Comparison of ENCODE assay signal across 1 cellular context in the genomic region with DNA sequence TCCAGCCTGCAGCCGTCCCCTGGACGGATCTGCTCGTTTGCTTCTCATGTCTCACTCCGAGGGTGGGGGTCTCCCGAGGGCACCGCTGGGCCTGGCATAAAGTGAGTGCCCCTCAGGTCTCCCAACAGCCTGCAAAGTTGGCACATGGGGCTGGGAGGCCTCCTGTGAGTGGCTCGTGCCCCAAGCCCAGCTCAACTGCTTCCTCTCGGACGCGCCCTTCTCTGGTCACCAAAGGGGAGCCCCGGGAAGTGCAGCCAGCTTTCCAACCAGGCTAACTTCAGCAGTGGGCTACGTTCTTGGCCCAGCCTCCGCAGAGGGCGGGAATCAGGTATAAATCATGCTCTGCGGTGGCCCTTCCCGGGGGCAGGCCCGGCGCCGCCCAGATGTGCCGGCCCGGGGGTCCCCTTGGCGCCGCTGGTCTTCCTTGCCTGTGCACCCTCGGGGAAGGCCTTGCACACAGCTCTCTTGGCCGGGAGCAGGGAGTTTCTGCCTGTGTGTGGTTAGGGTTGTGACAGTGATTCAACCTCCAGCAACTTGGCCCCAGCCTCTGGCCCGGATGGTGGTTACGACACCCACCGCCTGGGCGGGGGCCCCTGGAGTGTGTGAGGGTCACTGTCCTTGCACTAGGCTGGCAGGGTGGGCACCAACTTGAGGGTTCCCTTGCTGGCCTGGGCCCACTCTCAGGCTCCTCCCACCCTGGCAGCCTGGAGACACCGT.
TF ChIP-seq lines count a peak whose summit lies in the region.

No MANE protein-coding gene starts in this region.

TF ChIP-seq in HepG2, 621 proteins besides CTCF, POLR2A, EP300 and RAD21 (continued from another document and continues in another):
- TF ChIP-seq REST (IDR thresholded peaks at IDR 0.05; ENCODE audit: borderline replicate concordance in 1 of 2, low read depth in 1 of 2, low read length in 2 of 2), result no peak
- peak; percentile 20; the same call in 1 of the 2 replicates for TF ChIP-seq DRAP1 (CRISPR knock-in tag; IDR thresholded peaks at IDR 0.05)
- 0 out of 2 replicates have a peak, but pooled peaks have one; percentile 11 for TF ChIP-seq ZSCAN21 (CRISPR knock-in tag; IDR thresholded peaks at IDR 0.05; ENCODE audit: borderline replicate concordance)
- no peak for TF ChIP-seq ZNF17 (CRISPR knock-in tag; IDR thresholded peaks at IDR 0.05)
- TF ChIP-seq ZNF720 (CRISPR knock-in tag; IDR thresholded peaks at IDR 0.05), result no peak
- no peak for TF ChIP-seq PAF1 (CRISPR knock-in tag; IDR thresholded peaks at IDR 0.05)
- no peak for TF ChIP-seq LRRFIP1 (CRISPR knock-in tag; conservative IDR thresholded peaks at IDR 0.05)
- no peak for TF ChIP-seq KIAA2018 (CRISPR knock-in tag; IDR thresholded peaks at IDR 0.05; ENCODE audit: borderline replicate concordance)
- TF ChIP-seq MXD4 (CRISPR knock-in tag; IDR thresholded peaks at IDR 0.05), result no peak; the same call in 1 of the 2 replicates
- TF ChIP-seq, protein P1, sequence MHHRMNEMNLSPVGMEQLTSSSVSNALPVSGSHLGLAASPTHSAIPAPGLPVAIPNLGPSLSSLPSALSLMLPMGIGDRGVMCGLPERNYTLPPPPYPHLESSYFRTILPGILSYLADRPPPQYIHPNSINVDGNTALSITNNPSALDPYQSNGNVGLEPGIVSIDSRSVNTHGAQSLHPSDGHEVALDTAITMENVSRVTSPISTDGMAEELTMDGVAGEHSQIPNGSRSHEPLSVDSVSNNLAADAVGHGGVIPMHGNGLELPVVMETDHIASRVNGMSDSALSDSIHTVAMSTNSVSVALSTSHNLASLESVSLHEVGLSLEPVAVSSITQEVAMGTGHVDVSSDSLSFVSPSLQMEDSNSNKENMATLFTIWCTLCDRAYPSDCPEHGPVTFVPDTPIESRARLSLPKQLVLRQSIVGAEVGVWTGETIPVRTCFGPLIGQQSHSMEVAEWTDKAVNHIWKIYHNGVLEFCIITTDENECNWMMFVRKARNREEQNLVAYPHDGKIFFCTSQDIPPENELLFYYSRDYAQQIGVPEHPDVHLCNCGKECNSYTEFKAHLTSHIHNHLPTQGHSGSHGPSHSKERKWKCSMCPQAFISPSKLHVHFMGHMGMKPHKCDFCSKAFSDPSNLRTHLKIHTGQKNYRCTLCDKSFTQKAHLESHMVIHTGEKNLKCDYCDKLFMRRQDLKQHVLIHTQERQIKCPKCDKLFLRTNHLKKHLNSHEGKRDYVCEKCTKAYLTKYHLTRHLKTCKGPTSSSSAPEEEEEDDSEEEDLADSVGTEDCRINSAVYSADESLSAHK (CRISPR knock-in tag; IDR thresholded peaks at IDR 0.05; ENCODE audit: borderline replicate concordance), result no peak
- TF ChIP-seq PLRG1 (conservative IDR thresholded peaks at IDR 0.05), result no peak
- TF ChIP-seq HMG20B (CRISPR knock-in tag; conservative IDR thresholded peaks at IDR 0.05), result no peak
- TF ChIP-seq, protein P2, sequence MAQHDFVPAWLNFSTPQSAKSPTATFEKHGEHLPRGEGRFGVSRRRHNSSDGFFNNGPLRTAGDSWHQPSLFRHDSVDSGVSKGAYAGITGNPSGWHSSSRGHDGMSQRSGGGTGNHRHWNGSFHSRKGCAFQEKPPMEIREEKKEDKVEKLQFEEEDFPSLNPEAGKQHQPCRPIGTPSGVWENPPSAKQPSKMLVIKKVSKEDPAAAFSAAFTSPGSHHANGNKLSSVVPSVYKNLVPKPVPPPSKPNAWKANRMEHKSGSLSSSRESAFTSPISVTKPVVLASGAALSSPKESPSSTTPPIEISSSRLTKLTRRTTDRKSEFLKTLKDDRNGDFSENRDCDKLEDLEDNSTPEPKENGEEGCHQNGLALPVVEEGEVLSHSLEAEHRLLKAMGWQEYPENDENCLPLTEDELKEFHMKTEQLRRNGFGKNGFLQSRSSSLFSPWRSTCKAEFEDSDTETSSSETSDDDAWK (CRISPR knock-in tag; IDR thresholded peaks at IDR 0.05), result no peak
- 0 out of 2 replicates have a peak, but pooled peaks have one; percentile 7 for TF ChIP-seq ZNF484 (CRISPR knock-in tag; IDR thresholded peaks at IDR 0.05; ENCODE audit: borderline replicate concordance, low read depth)
- 0 out of 2 replicates have a peak, but pooled peaks have one; percentile 22 for TF ChIP-seq YEATS2 (CRISPR knock-in tag; IDR thresholded peaks at IDR 0.05; ENCODE audit: borderline replicate concordance)
- TF ChIP-seq GLI4 (CRISPR knock-in tag; IDR thresholded peaks at IDR 0.05; ENCODE audit: borderline replicate concordance), result no peak
- no peak; the same call in 1 of the 2 replicates for TF ChIP-seq MAX (IDR thresholded peaks at IDR 0.05)
- no peak for TF ChIP-seq ZNF383 (CRISPR knock-in tag; IDR thresholded peaks at IDR 0.05; ENCODE audit: borderline replicate concordance)
- 0 out of 2 replicates have a peak, but pooled peaks have one; percentile 51 for TF ChIP-seq MAF1 (CRISPR knock-in tag; IDR thresholded peaks at IDR 0.05; ENCODE audit: borderline replicate concordance)
- no peak for TF ChIP-seq PHB2 (IDR thresholded peaks at IDR 0.05; ENCODE audit: partially characterized antibody)
- TF ChIP-seq, protein P3, sequence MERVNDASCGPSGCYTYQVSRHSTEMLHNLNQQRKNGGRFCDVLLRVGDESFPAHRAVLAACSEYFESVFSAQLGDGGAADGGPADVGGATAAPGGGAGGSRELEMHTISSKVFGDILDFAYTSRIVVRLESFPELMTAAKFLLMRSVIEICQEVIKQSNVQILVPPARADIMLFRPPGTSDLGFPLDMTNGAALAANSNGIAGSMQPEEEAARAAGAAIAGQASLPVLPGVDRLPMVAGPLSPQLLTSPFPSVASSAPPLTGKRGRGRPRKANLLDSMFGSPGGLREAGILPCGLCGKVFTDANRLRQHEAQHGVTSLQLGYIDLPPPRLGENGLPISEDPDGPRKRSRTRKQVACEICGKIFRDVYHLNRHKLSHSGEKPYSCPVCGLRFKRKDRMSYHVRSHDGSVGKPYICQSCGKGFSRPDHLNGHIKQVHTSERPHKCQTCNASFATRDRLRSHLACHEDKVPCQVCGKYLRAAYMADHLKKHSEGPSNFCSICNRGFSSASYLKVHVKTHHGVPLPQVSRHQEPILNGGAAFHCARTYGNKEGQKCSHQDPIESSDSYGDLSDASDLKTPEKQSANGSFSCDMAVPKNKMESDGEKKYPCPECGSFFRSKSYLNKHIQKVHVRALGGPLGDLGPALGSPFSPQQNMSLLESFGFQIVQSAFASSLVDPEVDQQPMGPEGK (CRISPR knock-in tag; IDR thresholded peaks at IDR 0.05), result peak; percentile 93
- no peak for TF ChIP-seq MTF2 (CRISPR knock-in tag; IDR thresholded peaks at IDR 0.05; ENCODE audit: borderline replicate concordance)
- TF ChIP-seq MXD3 (CRISPR knock-in tag; IDR thresholded peaks at IDR 0.05), result peak; percentile 51; the same call in 1 of the 2 replicates
- TF ChIP-seq AKAP8 (CRISPR knock-in tag; IDR thresholded peaks at IDR 0.05), result no peak
- peak; percentile 76 for TF ChIP-seq ZFY (CRISPR knock-in tag; IDR thresholded peaks at IDR 0.05)
- peak; percentile 71 for TF ChIP-seq AGO2 (optimal IDR thresholded peaks at IDR 0.05; ENCODE audit: low read depth, low read length)
- 0 out of 2 replicates have a peak, but pooled peaks have one; percentile 41 for TF ChIP-seq ZNF747 (CRISPR knock-in tag; IDR thresholded peaks at IDR 0.05; ENCODE audit: borderline replicate concordance)
